In genomic region chr6:37800904-37801669, GRCh38 we compare ENCODE assay signal across 2 cellular contexts.
TF ChIP-seq lines count a peak whose summit lies in the region.

No MANE protein-coding gene starts in this region.

TF ChIP-seq in SK-N-SH, 30 proteins besides CTCF, POLR2A, EP300 and RAD21 (continued from another document):
- TF ChIP-seq MXI1 (IDR thresholded peaks at IDR 0.05; ENCODE audit: low read depth, low read length) = peak; percentile 90
- TF ChIP-seq CHD2 (IDR thresholded peaks at IDR 0.05; ENCODE audit: low read length, partially characterized antibody) = peak; percentile 88
- TF ChIP-seq FOXM1 (IDR thresholded peaks at IDR 0.05; ENCODE audit: low read depth) = no peak
TF ChIP-seq in SK-N-SH: peak in this region for 7.

TF ChIP-seq in GM12878, 131 proteins besides CTCF, POLR2A, EP300 and RAD21 (continued from another document):
- no peak for TF ChIP-seq E2F4 (IDR thresholded peaks at IDR 0.05; ENCODE audit: low read depth, low read length)
- no peak for TF ChIP-seq ATF2 (IDR thresholded peaks at IDR 0.05; ENCODE audit: low read length)
- TF ChIP-seq ETV6 (conservative IDR thresholded peaks at IDR 0.05 in 1 of 2, IDR thresholded peaks at IDR 0.05 in 1 of 2; ENCODE audit: borderline replicate concordance in 1 of 2, low read depth in 1 of 2) = no peak
- TF ChIP-seq ZBTB40 (IDR thresholded peaks at IDR 0.05; ENCODE audit: borderline replicate concordance) = no peak
- TF ChIP-seq PAX5 (IDR thresholded peaks at IDR 0.05; ENCODE audit: borderline replicate concordance, low read depth, low read length) = no peak
- TF ChIP-seq CBFB (IDR thresholded peaks at IDR 0.05; ENCODE audit: low read depth) = no peak
- TF ChIP-seq NR2C1 (IDR thresholded peaks at IDR 0.05) = no peak
